23 cellular contexts compared by ENCODE assay signal in genomic region chr16:87584975-87585374, GRCh38. TPM values are rescaled to one million over a fixed set of nuclear protein-coding genes. Genes with fewer than 3 reads are reported as not detected.
"Had no signal": no experiment of that assay in that cellular context is flagged by ENCODE, and none has a peak within 500 bp of the region (broad histone marks: within the 10 kb centered on the region; RNA-seq: fewer than 3 reads in every experiment).

No MANE protein-coding gene starts in this region.

- ATAC-seq: naive thymus-derived CD8-positive, alpha-beta T cell; sciatic nerve; stimulated activated effector memory CD8-positive, alpha-beta T cell treated with anti-CD3 and anti-CD28 coated beads, Interleukin-12 subunit alpha, Interleukin-12 subunit beta, amount 100 ng/mL, for 72 hours; stimulated activated naive CD8-positive, alpha-beta T cell treated with anti-CD3 and anti-CD28 coated beads, Interleukin-15, amount 100 ng/mL, for 72 hours had no signal

- H3K79me2 ChIP-seq: hepatocyte had no signal

- H3K27ac ChIP-seq: hepatocyte, left ventricle myocardium inferior, neutrophil, ovary, right atrium auricular region, skin epidermis, spleen, tibial nerve had no signal

- H3K4me3 Mint-ChIP-seq: naive thymus-derived CD8-positive, alpha-beta T cell; nephron; neural crest cell; stimulated activated effector memory CD8-positive, alpha-beta T cell treated with anti-CD3 and anti-CD28 coated beads, Interleukin-12 subunit alpha, Interleukin-12 subunit beta, amount 100 ng/mL, for 72 hours; stimulated activated naive CD8-positive, alpha-beta T cell treated with anti-CD3 and anti-CD28 coated beads, Interleukin-15, amount 100 ng/mL, for 72 hours; type B pancreatic cell had no signal

- H3K9me3 Mint-ChIP-seq: naive thymus-derived CD8-positive, alpha-beta T cell; nephron; neural crest cell; stimulated activated effector memory CD8-positive, alpha-beta T cell treated with anti-CD3 and anti-CD28 coated beads, Interleukin-12 subunit alpha, Interleukin-12 subunit beta, amount 100 ng/mL, for 72 hours; stimulated activated naive CD8-positive, alpha-beta T cell treated with anti-CD3 and anti-CD28 coated beads, Interleukin-15, amount 100 ng/mL, for 72 hours; type B pancreatic cell had no signal

- H3K27me3 ChIP-seq: hepatocyte, ovary, right atrium auricular region, uterus had no signal

- H3K9me3 ChIP-seq: left ventricle myocardium inferior, neutrophil, ovary, right atrium auricular region, spleen, tibial nerve, uterus had no signal

- H3K4me3 ChIP-seq: hepatocyte, left ventricle myocardium inferior, lung, ovary, right atrium auricular region, skin epidermis, spleen, tibial nerve, uterus had no signal

- H3K36me3 Mint-ChIP-seq: naive thymus-derived CD8-positive, alpha-beta T cell; stimulated activated effector memory CD8-positive, alpha-beta T cell treated with anti-CD3 and anti-CD28 coated beads, Interleukin-12 subunit alpha, Interleukin-12 subunit beta, amount 100 ng/mL, for 72 hours; type B pancreatic cell had no signal

- H2AFZ ChIP-seq: hepatocyte had no signal

- H3K27ac Mint-ChIP-seq: naive thymus-derived CD8-positive, alpha-beta T cell; progenitor cell of endocrine pancreas; stimulated activated effector memory CD8-positive, alpha-beta T cell treated with anti-CD3 and anti-CD28 coated beads, Interleukin-12 subunit alpha, Interleukin-12 subunit beta, amount 100 ng/mL, for 72 hours; stimulated activated naive CD8-positive, alpha-beta T cell treated with anti-CD3 and anti-CD28 coated beads, Interleukin-15, amount 100 ng/mL, for 72 hours; type B pancreatic cell had no signal

- H3K4me1 Mint-ChIP-seq: stimulated activated effector memory CD8-positive, alpha-beta T cell treated with anti-CD3 and anti-CD28 coated beads, Interleukin-12 subunit alpha, Interleukin-12 subunit beta, amount 100 ng/mL, for 72 hours; stimulated activated naive CD8-positive, alpha-beta T cell treated with anti-CD3 and anti-CD28 coated beads, Interleukin-15, amount 100 ng/mL, for 72 hours had no signal

- H3K4me2 ChIP-seq: hepatocyte had no signal

- H3K36me3 ChIP-seq: left ventricle myocardium inferior, neutrophil, ovary, right atrium auricular region, spleen, tibial nerve, uterus had no signal

- DNase-seq: islet precursor cell; left ventricle myocardium inferior; occipital lobe; spleen; stimulated activated CD4-positive, alpha-beta T cell treated with anti-CD3 and anti-CD28 coated beads, Interleukin-4, amount 100 ng/mL, for 24 hours; stimulated activated naive CD4-positive, alpha-beta T cell treated with Interleukin-2 at 50 U/mL for 16 hours; stimulated activated naive CD8-positive, alpha-beta T cell treated with anti-CD3 and anti-CD28 coated beads, Interleukin-15, amount 100 ng/mL, for 72 hours; uterus had no signal

RNA-seq across cellular contexts. Expression of gene JPH3, which starts 17.3 kb away (rescaled TPM):
- total RNA-seq: lower leg skin; naive thymus-derived CD8-positive, alpha-beta T cell; spleen had no signal
